In genomic region chr1:153578490-153578889, GRCh38 we compare ENCODE assay signal across 1 cellular context.
TF ChIP-seq lines count a peak whose summit lies in the region.

No MANE protein-coding gene starts in this region.

TF ChIP-seq in HCT116, 20 proteins besides CTCF, POLR2A, EP300 and RAD21 (continued from another document):
- TF ChIP-seq YY1 (IDR thresholded peaks at IDR 0.05; ENCODE audit: extremely low read depth, insufficient replicate concordance, low read depth, low read length) (no peak), ZFX (IDR thresholded peaks at IDR 0.05) (no peak), TCF7L2 (IDR thresholded peaks at IDR 0.05; ENCODE audit: borderline replicate concordance, extremely low read depth, insufficient read depth, insufficient read length) (no peak), ELF1 (IDR thresholded peaks at IDR 0.05; ENCODE audit: borderline replicate concordance, low read depth) (no peak), CBX3 (IDR thresholded peaks at IDR 0.05; ENCODE audit: low read depth) (no peak)
TF ChIP-seq in HCT116: peak in this region for 0.
